Comparison of ENCODE assay signal across 1 cellular context in genomic region chr14:89469210-89470198, GRCh38.
TF ChIP-seq lines count a peak whose summit lies in the region.

No MANE protein-coding gene starts in this region.

TF ChIP-seq in IMR-90, 13 proteins besides CTCF, POLR2A, EP300 and RAD21 (continued from another document):
- TF ChIP-seq CEBPB (IDR thresholded peaks at IDR 0.05; ENCODE audit: low read depth, low read length) (no peak; the same call in 1 of the 2 replicates), FOS (IDR thresholded peaks at IDR 0.05; ENCODE audit: low read depth, low read length) (no peak), MXI1 (IDR thresholded peaks at IDR 0.05; ENCODE audit: borderline replicate concordance, low read depth, low read length) (no peak), MAZ (IDR thresholded peaks at IDR 0.05; ENCODE audit: borderline replicate concordance, low read depth, low read length) (no peak), SMC3 (IDR thresholded peaks at IDR 0.05; ENCODE audit: low read depth, low read length) (no peak), CHD1 (IDR thresholded peaks at IDR 0.05; ENCODE audit: low read depth, low read length) (no peak), MAFK (IDR thresholded peaks at IDR 0.05; ENCODE audit: low read depth, low read length) (no peak), RFX5 (IDR thresholded peaks at IDR 0.05; ENCODE audit: low read depth, low read length) (no peak), RCOR1 (IDR thresholded peaks at IDR 0.05; ENCODE audit: insufficient replicate concordance, low read length) (no peak), BHLHE40 (IDR thresholded peaks at IDR 0.05; ENCODE audit: low read depth, low read length) (no peak), USF2 (IDR thresholded peaks at IDR 0.05; ENCODE audit: low read depth, low read length) (no peak)
